ENCODE assay signal across 8 cellular contexts in the genomic region with DNA sequence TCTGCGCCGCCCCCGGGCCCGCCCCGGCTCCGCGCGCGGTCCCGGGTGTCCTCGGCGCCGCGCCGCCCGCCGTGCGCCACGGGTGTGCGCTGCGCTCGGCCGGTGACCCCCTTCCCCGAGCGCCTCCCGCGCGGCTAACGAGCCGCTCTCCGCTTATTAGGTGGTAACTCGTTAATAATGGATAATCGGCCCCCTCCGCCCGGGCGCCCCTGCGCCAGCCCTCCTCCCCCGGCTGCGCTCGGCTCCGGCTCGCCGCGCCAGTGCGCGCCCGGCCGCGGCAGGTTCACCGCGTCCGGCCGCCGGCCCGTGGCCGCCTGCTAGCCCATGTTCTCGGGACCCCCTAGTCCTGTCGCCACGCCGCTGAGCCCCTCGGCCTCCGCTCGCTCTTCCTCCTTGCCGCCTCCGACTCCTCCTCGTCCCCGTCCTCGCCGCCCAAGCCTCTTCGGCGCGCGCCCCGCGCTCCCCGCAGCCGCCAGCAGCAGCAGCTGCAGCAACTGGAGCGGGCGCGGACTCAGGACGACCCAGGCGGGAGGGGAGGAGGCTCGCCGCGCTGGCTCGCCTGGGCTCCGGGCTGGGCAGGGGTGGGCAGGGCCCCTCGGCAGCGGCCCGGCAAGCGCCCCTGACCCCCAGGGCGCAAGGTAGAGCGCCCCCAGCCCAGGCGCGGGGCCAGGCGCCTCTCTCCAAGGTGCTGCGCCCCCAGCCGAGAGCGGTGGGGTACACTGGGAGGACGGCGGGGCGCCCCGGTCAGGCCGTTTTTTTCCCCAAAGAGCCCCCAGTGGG. TPM values are rescaled to one million over a fixed set of nuclear protein-coding genes. Genes with fewer than 3 reads are reported as not detected.
DNase-seq lines count a peak whose midpoint lies in the region; ATAC-seq, FAIRE-seq and TF ChIP-seq lines count a peak whose summit lies in the region.
"Had no signal": no experiment of that assay in that cellular context is flagged by ENCODE, and none has a peak within 500 bp of the region (broad histone marks: within the 10 kb centered on the region; RNA-seq: fewer than 3 reads in every experiment).

No MANE protein-coding gene starts in this region.

- peak overlapping the region; percentile 7 for H3K4me2 ChIP-seq in endothelial cell of umbilical vein (ENCODE audit: insufficient read depth, low read length)

- no peak for TF ChIP-seq CTCF in endothelial cell of umbilical vein (IDR thresholded peaks at IDR 0.05; ENCODE audit: extremely low read depth in 1 of 2, insufficient read depth in 1 of 2, low read depth in 1 of 2, low read length in 2 of 2)
- TF ChIP-seq CTCF in nephron (IDR thresholded peaks at IDR 0.05; ENCODE audit: unreplicated experiment in 3 of 3) = no peak

- BruUV-seq in endothelial cell of umbilical vein (replicated peaks; lab: Mats Ljungman, UMichigan) = no TSS peak

- no peaks in the 10 kb centered on the region for H3K79me2 ChIP-seq in endothelial cell of umbilical vein (ENCODE audit: control insufficient read depth, insufficient read depth, low read length)

- peak overlapping the region; percentile 23 for H2AFZ ChIP-seq in endothelial cell of umbilical vein (ENCODE audit: low read depth, low read length)

- no peaks in the 10 kb centered on the region for H3K36me3 ChIP-seq in endothelial cell of umbilical vein (ENCODE audit: control insufficient read depth in 2 of 2, extremely low read depth in 1 of 2, insufficient read depth in 2 of 2, low read length in 2 of 2)

- H4K20me1 ChIP-seq in endothelial cell of umbilical vein (replicated peaks; ENCODE audit: control insufficient read depth, extremely low read depth, insufficient read depth, low read length) = no peaks in the 10 kb centered on the region

- H3K4me1 ChIP-seq in endothelial cell of umbilical vein (ENCODE audit: control insufficient read depth, extremely low read depth, insufficient read depth, low read length) = no peaks in the 10 kb centered on the region

- peak overlapping the region; percentile 84 to 87 (median 85) for H3K4me3 Mint-ChIP-seq in nephron

- no peaks in the 10 kb centered on the region for H3K9me1 ChIP-seq in endothelial cell of umbilical vein (replicated peaks; ENCODE audit: control insufficient read depth, extremely low read depth, insufficient read depth, low read length)

- H3K36me3 Mint-ChIP-seq in nephron (ENCODE audit: low read depth) = no peaks in the 10 kb centered on the region

- H3K4me3 ChIP-seq in endothelial cell of umbilical vein (replicated peaks in 1 of 3; ENCODE audit: insufficient read depth in 1 of 3, low read depth in 1 of 3, low read length in 3 of 3) = peak overlapping the region in 2 of 3 experiments; percentile 4 to 18

- H3K27me3 Mint-ChIP-seq in nephron (ENCODE audit: low read depth) = peaks cover 78% of the 10 kb centered on the region

- FAIRE-seq in endothelial cell of umbilical vein (lab: Jason Lieb, UNC) = no peak

- no peak overlapping the region for H3K27ac ChIP-seq in endothelial cell of umbilical vein (ENCODE audit: insufficient read depth, low read depth, low read length)

- dilution Hi-C loops in endothelial cell of umbilical vein (cut with MboI; ENCODE audit: extremely low pct_ligation_motif_present, low sequenced_read_pairs) = no loop called here

- peak overlapping the region in 1 of 3 experiments; percentile 68 for H3K27ac Mint-ChIP-seq in nephron
- H3K27ac Mint-ChIP-seq: T-helper 1 cell treated with Interleukin-12 subunit alpha and Interleukin-12 subunit beta and Interleukin-4 antibody, amounts not matched to agents 30 μg/mL and 1 μg/mL, for 36 hours had no signal

- ATAC-seq in GM19351 (IDR thresholded peaks at IDR 0.05; ENCODE audit: unreplicated experiment) = peak; percentile 38
- ATAC-seq in GM21528 (IDR thresholded peaks at IDR 0.05; ENCODE audit: low FRiP score, unreplicated experiment) = no peak

- no peak overlapping the region for H3K9ac ChIP-seq in endothelial cell of umbilical vein (replicated peaks; ENCODE audit: extremely low read depth, insufficient read depth, low read length)

- CTCF ChIA-PET in endothelial cell of umbilical vein (lab: Charles Lee) = interaction anchor here (1.0 to 17.8 kb wide), 7 partner anchors 107 to 468 kb away, joined by 3 to 594 read pairs (median 5); no protein-coding TSS in a partner anchor

- H3K9me3 ChIP-seq in endothelial cell of umbilical vein (replicated peaks; ENCODE audit: control insufficient read depth, insufficient read depth, low read length) = no peaks in the 10 kb centered on the region

- DNase-seq in NCI-H526 treated with DMSO at 0.1 percent for 48 hours (lab: John Stamatoyannopoulos, UW) (peak; percentile 45), endothelial cell of umbilical vein (ENCODE audit: low read depth, low spot score) (peak; percentile 25), Kasumi-1 (lab: John Stamatoyannopoulos, UW) (no peak)
- DNase-seq in central memory CD4-positive, alpha-beta T cell = no peak

- no peaks in the 10 kb centered on the region for H3K9me3 Mint-ChIP-seq in nephron
- H3K9me3 Mint-ChIP-seq: T-helper 1 cell treated with Interleukin-12 subunit alpha and Interleukin-12 subunit beta and Interleukin-4 antibody, amounts not matched to agents 30 μg/mL and 1 μg/mL, for 36 hours had no signal

- intact Hi-C loops in endothelial cell of umbilical vein (cut with micrococcal nuclease) = no loop called here

- TF ChIP-seq POLR2A in endothelial cell of umbilical vein (IDR thresholded peaks at IDR 0.05; ENCODE audit: low read depth, low read length) = no peak

- POLR2A ChIA-PET in endothelial cell of umbilical vein (lab: Charles Lee) = no interaction called here

- H3K27me3 ChIP-seq in endothelial cell of umbilical vein (ENCODE audit: control insufficient read depth in 2 of 2, insufficient read depth in 2 of 2, low read length in 2 of 2) = peaks cover 41 to 54% of the 10 kb centered on the region in 2 experiments

- peaks cover 27% of the 10 kb centered on the region for H3K4me1 Mint-ChIP-seq in nephron

TF ChIP-seq in endothelial cell of umbilical vein, 7 proteins besides CTCF, POLR2A, EP300 and RAD21:
- TF ChIP-seq POLR2AphosphoS5 (IDR thresholded peaks at IDR 0.05; ENCODE audit: insufficient read depth, low read depth, low read length) (no peak), EZH2 (IDR thresholded peaks at IDR 0.05; ENCODE audit: borderline replicate concordance, low read depth, low read length, severe bottlenecking) (no peak), JUN (IDR thresholded peaks at IDR 0.05; ENCODE audit: borderline replicate concordance, insufficient read depth, insufficient read length, low read depth) (no peak), FOS (IDR thresholded peaks at IDR 0.05; ENCODE audit: borderline replicate concordance, insufficient read depth, low read length) (no peak), GATA2 (IDR thresholded peaks at IDR 0.05; ENCODE audit: insufficient read depth, insufficient read length, low read depth, low read length) (no peak), MYC (IDR thresholded peaks at IDR 0.05; ENCODE audit: low read depth, low read length) (no peak)

RNA-seq across cellular contexts. Expression of a gene that starts 0.6 kb away (rescaled TPM):
- total RNA-seq in endothelial cell of umbilical vein = 0.44 and 0.82 TPM in 2 replicates
- polyA plus RNA-seq in endothelial cell of umbilical vein = 0.10 and 0.14 TPM in 2 replicates
- 0.09 and 0.10 TPM in 2 replicates for polyA plus RNA-seq in endothelial cell of umbilical vein (2011; cell fraction: cytosol; rRNA removed)
- 0.14 and 0.87 TPM in 2 replicates for polyA plus RNA-seq in endothelial cell of umbilical vein (2011; cell fraction: nucleus; rRNA removed)
- 2.0 and 3.4 TPM in 2 replicates for polyA plus RNA-seq in endothelial cell of umbilical vein (2012)
- 0.45 and 0.63 TPM in 2 replicates for polyA minus RNA-seq in endothelial cell of umbilical vein
- polyA minus RNA-seq in endothelial cell of umbilical vein (2011; cell fraction: cytosol; rRNA and poly(A)+ RNA removed) = not detected
- 0.63 and 2.0 TPM in 2 replicates for polyA minus RNA-seq in endothelial cell of umbilical vein (2011; cell fraction: nucleus; rRNA and poly(A)+ RNA removed)

Comparison
In these comparisons a context has a peak if more than half of its experiments do, and no peak if none do; other contexts are left out.
1. DNase-seq: peak in NCI-H526 treated with DMSO at 0.1 percent for 48 hours (single experiment) and endothelial cell of umbilical vein (single experiment); none in Kasumi-1 (0 of 2) and central memory CD4-positive, alpha-beta T cell (single experiment).